ENCODE assay signal across 22 cellular contexts in the genomic region with DNA sequence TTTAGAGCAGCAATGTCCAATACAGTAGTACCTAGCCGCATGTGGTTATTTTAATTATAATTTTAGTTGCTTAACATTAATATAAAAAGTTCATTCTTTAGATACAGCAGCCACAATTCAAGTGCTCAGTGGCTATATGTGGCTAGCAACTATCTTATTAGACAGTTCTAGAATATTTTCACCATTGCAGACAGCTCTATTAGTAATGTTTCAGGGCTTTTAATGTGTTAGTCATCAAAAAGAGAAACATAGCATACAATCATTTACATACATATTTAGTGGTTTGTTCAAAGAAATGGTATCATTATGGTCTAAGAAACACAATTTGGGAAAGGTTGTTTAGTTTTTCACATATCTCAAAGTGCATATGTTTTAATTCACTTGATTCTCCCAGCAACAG.
"Had no signal": no experiment of that assay in that cellular context is flagged by ENCODE, and none has a peak within 500 bp of the region (broad histone marks: within the 10 kb centered on the region; RNA-seq: fewer than 3 reads in every experiment).

No MANE protein-coding gene starts in this region.

- H3K79me2 ChIP-seq: hepatocyte had no signal

- H3K27ac Mint-ChIP-seq: activated CD4-positive, alpha-beta T cell treated with anti-CD3 and anti-CD28 coated beads, Interleukin-2, amount 10 ng/mL, durations not matched to agents 7 days and 5 days; activated naive CD8-positive, alpha-beta T cell; activated T-cell treated with anti-CD3 and anti-CD28 coated beads, Interleukin-2, amount 50 U/mL, for 72 hours; endodermal cell; memory B cell; natural killer cell had no signal

- H3K4me2 ChIP-seq: hepatocyte had no signal

- H3K4me3 Mint-ChIP-seq: activated CD4-positive, alpha-beta T cell treated with anti-CD3 and anti-CD28 coated beads, Interleukin-2, amount 10 ng/mL, durations not matched to agents 7 days and 5 days; activated naive CD8-positive, alpha-beta T cell; activated T-cell treated with anti-CD3 and anti-CD28 coated beads, Interleukin-2, amount 50 U/mL, for 72 hours; endodermal cell; memory B cell; natural killer cell had no signal

- H3K4me1 ChIP-seq: left lung, suprapubic skin, upper lobe of right lung had no signal

- H3K4me1 Mint-ChIP-seq: memory B cell, natural killer cell had no signal

- FAIRE-seq: keratinocyte had no signal

- H3K4me3 ChIP-seq: cardiac muscle cell, dorsolateral prefrontal cortex, hepatocyte, left lung, skin epidermis, suprapubic skin, upper lobe of right lung had no signal

- DNase-seq: activated CD4-positive, alpha-beta T cell treated with anti-CD3 and anti-CD28 coated beads, Interleukin-2, amount 10 ng/mL, durations not matched to agents 7 days and 5 days; activated CD8-positive, alpha-beta memory T cell treated with anti-CD3 and anti-CD28 coated beads, Interleukin-2, amount 50 U/mL, for 48 hours; activated gamma-delta T cell treated with Interleukin-2 at 50 U/mL for 16 hours; activated T-cell treated with anti-CD3 and anti-CD28 coated beads, Interleukin-2, amount 50 U/mL, for 72 hours; dorsolateral prefrontal cortex; endodermal cell; erythroblast; left lung; natural killer cell; posterior cingulate gyrus; stimulated activated CD4-positive, alpha-beta T cell treated with anti-CD3 and anti-CD28 coated beads, Interleukin-4, amount 100 ng/mL, for 4 hours; stimulated activated CD8-positive, alpha-beta memory T cell treated with anti-CD3 and anti-CD28 coated beads, Interleukin-4, amount 100 ng/mL, for 48 hours; stimulated activated naive CD4-positive, alpha-beta T cell treated with Interleukin-2 at 50 U/mL for 16 hours; upper lobe of right lung had no signal

- H3K9me3 Mint-ChIP-seq: activated CD4-positive, alpha-beta T cell treated with anti-CD3 and anti-CD28 coated beads, Interleukin-2, amount 10 ng/mL, durations not matched to agents 7 days and 5 days; activated T-cell treated with anti-CD3 and anti-CD28 coated beads, Interleukin-2, amount 50 U/mL, for 72 hours; endodermal cell; memory B cell; natural killer cell had no signal

- H2AFZ ChIP-seq: hepatocyte had no signal

- H3K27ac ChIP-seq: cardiac muscle cell, hepatocyte, left lung, neutrophil, skin epidermis, suprapubic skin, upper lobe of right lung had no signal

- H3K9me3 ChIP-seq: left lung, neutrophil, suprapubic skin, upper lobe of right lung had no signal

- H3K36me3 ChIP-seq: cardiac muscle cell, left lung, neutrophil, suprapubic skin, upper lobe of right lung had no signal

- ATAC-seq: activated T-cell treated with anti-CD3 and anti-CD28 coated beads, Interleukin-2, amount 50 U/mL, for 72 hours; left lung; natural killer cell; upper lobe of right lung had no signal

- H3K27me3 ChIP-seq: cardiac muscle cell, dorsolateral prefrontal cortex, hepatocyte, left lung, neutrophil, suprapubic skin, upper lobe of right lung had no signal

- H3K36me3 Mint-ChIP-seq: activated naive CD8-positive, alpha-beta T cell; memory B cell; natural killer cell had no signal
